In genomic region chr5:132177691-132178149, GRCh38 we compare ENCODE assay signal across 1 cellular context.
A peak's percentile ranks its signal among the peaks of the same experiment; 100 is the strongest.
TF ChIP-seq lines count a peak whose summit lies in the region.

No MANE protein-coding gene starts in this region.

TF ChIP-seq in K562, 482 proteins besides CTCF, POLR2A, EP300 and RAD21 (continues in another document):
- TF ChIP-seq MAFG (tag; conservative IDR thresholded peaks at IDR 0.05) (no peak), ZNF124 (CRISPR knock-in tag; IDR thresholded peaks at IDR 0.05) (no peak), HCFC1 (IDR thresholded peaks at IDR 0.05; ENCODE audit: low read depth, low read length) (peak; percentile 8; the same call in 1 of the 2 replicates), ZNF589 (CRISPR knock-in tag; IDR thresholded peaks at IDR 0.05; ENCODE audit: low read depth) (peak; percentile 72; the same call in 1 of the 2 replicates), TCF7L2 (IDR thresholded peaks at IDR 0.05; ENCODE audit: low read depth, low read length) (no peak), SNAPC5 (CRISPR knock-in tag; IDR thresholded peaks at IDR 0.05) (no peak), NUFIP1 (IDR thresholded peaks at IDR 0.05; ENCODE audit: partially characterized antibody) (no peak), BHLHE40 (IDR thresholded peaks at IDR 0.05; ENCODE audit: low read length) (peak; percentile 61), SIN3B (IDR thresholded peaks at IDR 0.05; ENCODE audit: low read depth) (no peak), MEIS2 (IDR thresholded peaks at IDR 0.05; ENCODE audit: partially characterized antibody) (peak; percentile 26), ZNF12 (CRISPR knock-in tag; IDR thresholded peaks at IDR 0.05) (no peak), TCF7 (IDR thresholded peaks at IDR 0.05; ENCODE audit: borderline replicate concordance) (no peak), ZBTB5 (IDR thresholded peaks at IDR 0.05) (no peak), NFE2 (IDR thresholded peaks at IDR 0.05; ENCODE audit: low read depth) (peak; percentile 40; the same call in 1 of the 2 replicates), E2F1 (CRISPR knock-in tag; IDR thresholded peaks at IDR 0.05) (0 out of 2 replicates have a peak, but pooled peaks have one; percentile 42), GABPA (tag; conservative IDR thresholded peaks at IDR 0.05; ENCODE audit: low read depth) (no peak), U2AF2 (optimal IDR thresholded peaks at IDR 0.05; ENCODE audit: low read depth, low read length) (no peak), HDAC3 (IDR thresholded peaks at IDR 0.05; ENCODE audit: borderline replicate concordance, partially characterized antibody) (no peak), ZSCAN29 (IDR thresholded peaks at IDR 0.05) (no peak), PHB2 (IDR thresholded peaks at IDR 0.05; ENCODE audit: low read depth) (peak; percentile 48; the same call in 1 of the 2 replicates), SNIP1 (IDR thresholded peaks at IDR 0.05; ENCODE audit: low read depth) (no peak), SRSF9 (IDR thresholded peaks at IDR 0.05; ENCODE audit: borderline replicate concordance, low read depth, low read length) (no peak), HMG20A (CRISPR knock-in tag; conservative IDR thresholded peaks at IDR 0.05) (no peak), ILF3 (IDR thresholded peaks at IDR 0.05; ENCODE audit: borderline replicate concordance) (no peak), DPF2 (IDR thresholded peaks at IDR 0.05) (peak; percentile 97), ZKSCAN1 (IDR thresholded peaks at IDR 0.05; ENCODE audit: low read depth, low read length) (no peak), ZFP1 (CRISPR knock-in tag; IDR thresholded peaks at IDR 0.05) (no peak), E2F4 (CRISPR knock-in tag; IDR thresholded peaks at IDR 0.05; ENCODE audit: low read depth) (no peak), MED1 (CRISPR knock-in tag; IDR thresholded peaks at IDR 0.05; ENCODE audit: borderline replicate concordance) (no peak), ZNF134 (CRISPR knock-in tag; conservative IDR thresholded peaks at IDR 0.05) (no peak), ZNF140 (CRISPR knock-in tag; IDR thresholded peaks at IDR 0.05) (no peak), THRAP3 (IDR thresholded peaks at IDR 0.05; ENCODE audit: borderline replicate concordance) (no peak), ZNF699 (CRISPR knock-in tag; IDR thresholded peaks at IDR 0.05; ENCODE audit: insufficient replicate concordance) (no peak), SAFB2 (IDR thresholded peaks at IDR 0.05; ENCODE audit: borderline replicate concordance, low read depth, low read length, severe bottlenecking) (no peak), CCAR2 (IDR thresholded peaks at IDR 0.05; ENCODE audit: low read depth, low read length) (no peak), CHD1 (IDR thresholded peaks at IDR 0.05; ENCODE audit: low read length) (no peak), MEF2A (IDR thresholded peaks at IDR 0.05; ENCODE audit: control insufficient read depth, low read depth, low read length) (no peak), STAT5A (IDR thresholded peaks at IDR 0.05; ENCODE audit: borderline replicate concordance, low read length) (peak; percentile 58; the same call in 1 of the 2 replicates), ZNF696 (CRISPR knock-in tag; conservative IDR thresholded peaks at IDR 0.05) (no peak), ZNF224 (CRISPR knock-in tag; IDR thresholded peaks at IDR 0.05) (no peak), NCOR1 (IDR thresholded peaks at IDR 0.05) (peak; percentile 83), PTRF (tag; IDR thresholded peaks at IDR 0.05) (no peak), POU5F1 (IDR thresholded peaks at IDR 0.05; ENCODE audit: borderline replicate concordance, low read depth, low read length, partially characterized antibody) (no peak), ZNF77 (CRISPR knock-in tag; IDR thresholded peaks at IDR 0.05) (no peak), STAG1 (CRISPR knock-in tag; IDR thresholded peaks at IDR 0.05; ENCODE audit: borderline replicate concordance) (no peak), ZNF408 (CRISPR knock-in tag; IDR thresholded peaks at IDR 0.05; ENCODE audit: low read depth) (no peak), CBX5 (IDR thresholded peaks at IDR 0.05; ENCODE audit: borderline replicate concordance, low read depth) (peak; percentile 38; the same call in 1 of the 2 replicates), MTA1 (IDR thresholded peaks at IDR 0.05; ENCODE audit: borderline replicate concordance) (peak; percentile 58; the same call in 1 of the 2 replicates), ZNF830 (CRISPR knock-in tag; IDR thresholded peaks at IDR 0.05) (no peak), RFX1 (IDR thresholded peaks at IDR 0.05) (no peak), ELK1 (CRISPR knock-in tag; IDR thresholded peaks at IDR 0.05) (no peak), BMI1 (IDR thresholded peaks at IDR 0.05; ENCODE audit: low read length) (no peak), FOXM1 (IDR thresholded peaks at IDR 0.05; ENCODE audit: low read depth) (peak; percentile 69), FOXM1 (CRISPR knock-in tag; IDR thresholded peaks at IDR 0.05; ENCODE audit: low read depth) (no peak), SRF (CRISPR knock-in tag; IDR thresholded peaks at IDR 0.05) (no peak), NR4A1 (CRISPR knock-in tag; IDR thresholded peaks at IDR 0.05) (no peak), NR4A1 (tag; IDR thresholded peaks at IDR 0.05) (peak; percentile 82), MAZ (CRISPR knock-in tag; conservative IDR thresholded peaks at IDR 0.05 in 1 of 2, IDR thresholded peaks at IDR 0.05 in 1 of 2) (no peak), RB1 (IDR thresholded peaks at IDR 0.05; ENCODE audit: low read depth) (no peak), ZNF184 (CRISPR knock-in tag; IDR thresholded peaks at IDR 0.05) (no peak), ZNF695 (CRISPR knock-in tag; IDR thresholded peaks at IDR 0.05) (no peak), SIRT6 (IDR thresholded peaks at IDR 0.05; ENCODE audit: low read depth, low read length) (no peak)
- TF ChIP-seq, protein P1, sequence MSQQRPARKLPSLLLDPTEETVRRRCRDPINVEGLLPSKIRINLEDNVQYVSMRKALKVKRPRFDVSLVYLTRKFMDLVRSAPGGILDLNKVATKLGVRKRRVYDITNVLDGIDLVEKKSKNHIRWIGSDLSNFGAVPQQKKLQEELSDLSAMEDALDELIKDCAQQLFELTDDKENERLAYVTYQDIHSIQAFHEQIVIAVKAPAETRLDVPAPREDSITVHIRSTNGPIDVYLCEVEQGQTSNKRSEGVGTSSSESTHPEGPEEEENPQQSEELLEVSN (IDR thresholded peaks at IDR 0.05; ENCODE audit: borderline replicate concordance in 1 of 2, extremely low read depth in 1 of 2, insufficient read depth in 1 of 2, insufficient read length in 1 of 2, low read depth in 1 of 2, low read length in 1 of 2, poor library complexity in 1 of 2, severe bottlenecking in 1 of 2) = peak; percentile 43 to 66
- TF ChIP-seq, protein P2, sequence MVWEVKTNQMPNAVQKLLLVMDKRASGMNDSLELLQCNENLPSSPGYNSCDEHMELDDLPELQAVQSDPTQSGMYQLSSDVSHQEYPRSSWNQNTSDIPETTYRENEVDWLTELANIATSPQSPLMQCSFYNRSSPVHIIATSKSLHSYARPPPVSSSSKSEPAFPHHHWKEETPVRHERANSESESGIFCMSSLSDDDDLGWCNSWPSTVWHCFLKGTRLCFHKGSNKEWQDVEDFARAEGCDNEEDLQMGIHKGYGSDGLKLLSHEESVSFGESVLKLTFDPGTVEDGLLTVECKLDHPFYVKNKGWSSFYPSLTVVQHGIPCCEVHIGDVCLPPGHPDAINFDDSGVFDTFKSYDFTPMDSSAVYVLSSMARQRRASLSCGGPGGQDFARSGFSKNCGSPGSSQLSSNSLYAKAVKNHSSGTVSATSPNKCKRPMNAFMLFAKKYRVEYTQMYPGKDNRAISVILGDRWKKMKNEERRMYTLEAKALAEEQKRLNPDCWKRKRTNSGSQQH (CRISPR knock-in tag; IDR thresholded peaks at IDR 0.05) = 0 out of 2 replicates have a peak, but pooled peaks have one; percentile 6
- TF ChIP-seq, protein P3, sequence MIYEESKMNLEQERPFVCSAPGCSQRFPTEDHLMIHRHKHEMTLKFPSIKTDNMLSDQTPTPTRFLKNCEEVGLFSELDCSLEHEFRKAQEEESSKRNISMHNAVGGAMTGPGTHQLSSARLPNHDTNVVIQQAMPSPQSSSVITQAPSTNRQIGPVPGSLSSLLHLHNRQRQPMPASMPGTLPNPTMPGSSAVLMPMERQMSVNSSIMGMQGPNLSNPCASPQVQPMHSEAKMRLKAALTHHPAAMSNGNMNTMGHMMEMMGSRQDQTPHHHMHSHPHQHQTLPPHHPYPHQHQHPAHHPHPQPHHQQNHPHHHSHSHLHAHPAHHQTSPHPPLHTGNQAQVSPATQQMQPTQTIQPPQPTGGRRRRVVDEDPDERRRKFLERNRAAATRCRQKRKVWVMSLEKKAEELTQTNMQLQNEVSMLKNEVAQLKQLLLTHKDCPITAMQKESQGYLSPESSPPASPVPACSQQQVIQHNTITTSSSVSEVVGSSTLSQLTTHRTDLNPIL (CRISPR knock-in tag; IDR thresholded peaks at IDR 0.05) = no peak
- TF ChIP-seq, protein P4, sequence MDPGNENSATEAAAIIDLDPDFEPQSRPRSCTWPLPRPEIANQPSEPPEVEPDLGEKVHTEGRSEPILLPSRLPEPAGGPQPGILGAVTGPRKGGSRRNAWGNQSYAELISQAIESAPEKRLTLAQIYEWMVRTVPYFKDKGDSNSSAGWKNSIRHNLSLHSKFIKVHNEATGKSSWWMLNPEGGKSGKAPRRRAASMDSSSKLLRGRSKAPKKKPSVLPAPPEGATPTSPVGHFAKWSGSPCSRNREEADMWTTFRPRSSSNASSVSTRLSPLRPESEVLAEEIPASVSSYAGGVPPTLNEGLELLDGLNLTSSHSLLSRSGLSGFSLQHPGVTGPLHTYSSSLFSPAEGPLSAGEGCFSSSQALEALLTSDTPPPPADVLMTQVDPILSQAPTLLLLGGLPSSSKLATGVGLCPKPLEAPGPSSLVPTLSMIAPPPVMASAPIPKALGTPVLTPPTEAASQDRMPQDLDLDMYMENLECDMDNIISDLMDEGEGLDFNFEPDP (CRISPR knock-in tag; IDR thresholded peaks at IDR 0.05) = no peak
- TF ChIP-seq, protein P5, sequence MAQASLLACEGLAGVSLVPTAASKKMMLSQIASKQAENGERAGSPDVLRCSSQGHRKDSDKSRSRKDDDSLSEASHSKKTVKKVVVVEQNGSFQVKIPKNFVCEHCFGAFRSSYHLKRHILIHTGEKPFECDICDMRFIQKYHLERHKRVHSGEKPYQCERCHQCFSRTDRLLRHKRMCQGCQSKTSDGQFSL (CRISPR knock-in tag; IDR thresholded peaks at IDR 0.05) = no peak
- TF ChIP-seq, protein P5 (tag; IDR thresholded peaks at IDR 0.05) = no peak
- TF ChIP-seq, protein P6, sequence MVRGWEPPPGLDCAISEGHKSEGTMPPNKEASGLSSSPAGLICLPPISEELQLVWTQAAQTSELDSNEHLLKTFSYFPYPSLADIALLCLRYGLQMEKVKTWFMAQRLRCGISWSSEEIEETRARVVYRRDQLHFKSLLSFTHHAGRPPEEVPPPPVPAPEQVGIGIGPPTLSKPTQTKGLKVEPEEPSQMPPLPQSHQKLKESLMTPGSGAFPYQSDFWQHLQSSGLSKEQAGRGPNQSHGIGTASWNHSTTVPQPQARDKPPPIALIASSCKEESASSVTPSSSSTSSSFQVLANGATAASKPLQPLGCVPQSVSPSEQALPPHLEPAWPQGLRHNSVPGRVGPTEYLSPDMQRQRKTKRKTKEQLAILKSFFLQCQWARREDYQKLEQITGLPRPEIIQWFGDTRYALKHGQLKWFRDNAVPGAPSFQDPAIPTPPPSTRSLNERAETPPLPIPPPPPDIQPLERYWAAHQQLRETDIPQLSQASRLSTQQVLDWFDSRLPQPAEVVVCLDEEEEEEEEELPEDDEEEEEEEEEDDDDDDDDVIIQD (CRISPR knock-in tag; IDR thresholded peaks at IDR 0.05) = no peak
